31 cellular contexts compared by ENCODE assay signal in the genomic region with DNA sequence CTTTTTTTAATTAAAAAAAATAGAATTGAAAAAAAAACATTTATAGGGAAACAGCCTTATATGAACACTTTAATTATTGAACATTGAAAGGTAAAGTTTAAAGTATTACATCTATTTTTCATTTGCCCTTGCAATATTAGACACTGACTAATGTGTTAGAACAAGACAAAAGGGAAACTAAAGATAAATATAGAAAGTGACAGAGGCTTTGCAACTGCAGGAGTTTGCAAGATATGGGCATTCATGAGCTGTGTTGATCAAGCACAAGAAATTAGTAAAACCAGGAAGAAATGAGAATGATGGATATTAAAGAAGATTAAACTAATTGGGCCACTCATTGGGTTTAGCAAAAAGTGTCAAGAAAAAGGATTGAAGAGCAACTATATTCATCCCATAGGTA.
DNase-seq lines count a peak whose midpoint lies in the region; ATAC-seq and TF ChIP-seq lines count a peak whose summit lies in the region.
"Had no signal": no experiment of that assay in that cellular context is flagged by ENCODE, and none has a peak within 500 bp of the region (broad histone marks: within the 10 kb centered on the region; RNA-seq: fewer than 3 reads in every experiment).

No MANE protein-coding gene starts in this region.

- no peak for DNase-seq in heart left ventricle
- DNase-seq in cardiac septum (ENCODE audit: low spot score) = no peak
- no peak for DNase-seq in left ventricle myocardium superior
- no peak for DNase-seq in right cardiac atrium
- DNase-seq in OCI-M1 (lab: John Stamatoyannopoulos, UW) = peak; percentile 40
- no peak for DNase-seq in NCI-H187 (lab: John Stamatoyannopoulos, UW)
- DNase-seq in OCI-M2 (lab: John Stamatoyannopoulos, UW; ENCODE audit: unreplicated experiment) = no peak
- DNase-seq: 8988T; ACHN; AML-193; BE2C; C1 segment of cervical spinal cord; Caco-2; Calu3; CD4-positive, alpha-beta memory T cell; CD4-positive, alpha-beta T cell; CD4-positive, CD25-positive, alpha-beta regulatory T cell; CD8-positive, alpha-beta memory T cell; CD8-positive, alpha-beta T cell; COR-L47; DMS 273 treated with DMSO at 0.1 percent for 48 hours; DMS79; DMS79 treated with DMSO at 0.1 percent for 48 hours; DND-41; EL had no signal

- H3K36me3 ChIP-seq in heart left ventricle = no peaks in the 10 kb centered on the region
- H3K36me3 ChIP-seq: BE2C; BLaER1; BLaER1 treated with 17β-estradiol and CSF1 and Interleukin-3, amounts not matched to agents 10 nM and 100 nM had no signal

- H3K4me3 ChIP-seq in heart left ventricle = no peak overlapping the region
- H3K4me3 ChIP-seq in right cardiac atrium (ENCODE audit: low read length) = no peak overlapping the region
- H3K4me3 ChIP-seq: A549; BLaER1; BLaER1 treated with 17β-estradiol and CSF1 and Interleukin-3, amounts not matched to agents 10 nM and 100 nM had no signal

- TF ChIP-seq CTCF in heart left ventricle (IDR thresholded peaks at IDR 0.05) = no peak

- no peak for TF ChIP-seq POLR2A in heart left ventricle (IDR thresholded peaks at IDR 0.05)

- intact Hi-C loops in heart left ventricle (cut with DNase I) (no loop called here), cardiac septum (cut with DNase I) (no loop called here), left ventricle myocardium superior (cut with micrococcal nuclease) (no loop called here), right cardiac atrium (cut with DNase I) (no loop called here)

- H3K4me1 ChIP-seq in heart left ventricle (peaks cover 0 to 8% (median 0%) of the 10 kb centered on the region in 12 donors), right cardiac atrium (ENCODE audit: control insufficient read depth, insufficient read depth, low read length) (no peaks in the 10 kb centered on the region)
- H3K4me1 ChIP-seq: A549, BE2C, BLaER1, Caco-2 had no signal

- ATAC-seq in heart left ventricle (peak in 3 of 4 donors; percentile 69 to 77 (median 73)), left ventricle myocardium superior (peak; percentile 67), right cardiac atrium (no peak), GM19351 (IDR thresholded peaks at IDR 0.05; ENCODE audit: unreplicated experiment) (peak; percentile 59)
- ATAC-seq: A549; CD8-positive, alpha-beta T cell had no signal

- H3K27ac ChIP-seq in heart left ventricle = peak overlapping the region in 2 of 12 donors; percentile 10 to 57
- no peak overlapping the region for H3K27ac ChIP-seq in right cardiac atrium (ENCODE audit: low read length)
- H3K27ac ChIP-seq: 22Rv1; A549; BLaER1; BLaER1 treated with 17β-estradiol and CSF1 and Interleukin-3, amounts not matched to agents 10 nM and 100 nM; C4-2B had no signal

- no peaks in the 10 kb centered on the region for H3K27me3 ChIP-seq in heart left ventricle
- no peaks in the 10 kb centered on the region for H3K27me3 ChIP-seq in right cardiac atrium (ENCODE audit: control insufficient read depth, insufficient read depth)
- H3K27me3 ChIP-seq: BE2C had no signal

- H3K9me3 ChIP-seq in heart left ventricle = no peaks in the 10 kb centered on the region
- H3K9me3 ChIP-seq in right cardiac atrium (ENCODE audit: control insufficient read depth, low read length) = no peaks in the 10 kb centered on the region
- H3K9me3 ChIP-seq: A549, BE2C, Caco-2 had no signal

Comparison
In these comparisons a context has a peak if more than half of its experiments do, and no peak if none do; other contexts are left out.
1. ATAC-seq: peak in heart left ventricle (3 of 4), left ventricle myocardium superior (single experiment) and GM19351 (single experiment); none in right cardiac atrium (0 of 2).